ENCODE assay signal across 11 cellular contexts in genomic region chr20:31260326-31260932, GRCh38. TPM values are rescaled to one million over a fixed set of nuclear protein-coding genes. Genes with fewer than 3 reads are reported as not detected.
DNase-seq lines count a peak whose midpoint lies in the region; ATAC-seq and TF ChIP-seq lines count a peak whose summit lies in the region.
"Had no signal": no experiment of that assay in that cellular context is flagged by ENCODE, and none has a peak within 500 bp of the region (broad histone marks: within the 10 kb centered on the region; RNA-seq: fewer than 3 reads in every experiment).

No MANE protein-coding gene starts in this region.

- H3K27ac ChIP-seq in GM23338 (ENCODE audit: low read depth) (no peak overlapping the region), coronary artery (no peak overlapping the region)

- H3K27ac Mint-ChIP-seq in GM23338, result no peak overlapping the region
- H3K27ac Mint-ChIP-seq in activated CD4-positive, alpha-beta T cell treated with anti-CD3 and anti-CD28 coated beads, Interleukin-2, amount 10 ng/mL, durations not matched to agents 7 days and 5 days, result no peak overlapping the region
- H3K27ac Mint-ChIP-seq: brain had no signal

- H3K4me1 ChIP-seq in BE2C, result no peaks in the 10 kb centered on the region
- H3K4me1 ChIP-seq in GM23338 (ENCODE audit: insufficient read depth), result no peaks in the 10 kb centered on the region

- H3K27me3 ChIP-seq in BE2C (no peaks in the 10 kb centered on the region), GM23338 (ENCODE audit: insufficient read depth) (no peaks in the 10 kb centered on the region)

- no peaks in the 10 kb centered on the region for H3K4me1 Mint-ChIP-seq in GM23338
- no peaks in the 10 kb centered on the region for H3K4me1 Mint-ChIP-seq in activated CD4-positive, alpha-beta T cell treated with anti-CD3 and anti-CD28 coated beads, Interleukin-2, amount 10 ng/mL, durations not matched to agents 7 days and 5 days
- H3K4me1 Mint-ChIP-seq: brain had no signal

- H3K9me3 ChIP-seq in BE2C, result no peaks in the 10 kb centered on the region

- no peaks in the 10 kb centered on the region for H3K36me3 ChIP-seq in BE2C
- H3K36me3 ChIP-seq in GM23338 (ENCODE audit: insufficient read depth), result peaks cover 49% of the 10 kb centered on the region

- CTCF ChIA-PET in activated CD4-positive, alpha-beta T cell treated with anti-CD3 and anti-CD28 coated beads, Interleukin-2, amount 10 ng/mL, durations not matched to agents 7 days and 5 days (lab: Charles Lee), result interaction anchor here (1.0 kb wide), 1 partner anchor 9 kb away, joined by 3 read pairs; no protein-coding TSS in a partner anchor

- POLR2A ChIA-PET in activated CD4-positive, alpha-beta T cell treated with anti-CD3 and anti-CD28 coated beads, Interleukin-2, amount 10 ng/mL, durations not matched to agents 7 days and 5 days (lab: Charles Lee), result no interaction called here

- H3K27me3 Mint-ChIP-seq in GM23338 (ENCODE audit: insufficient read depth, low read depth, poor library complexity), result peaks cover 3% of the 10 kb centered on the region
- H3K27me3 Mint-ChIP-seq in activated CD4-positive, alpha-beta T cell treated with anti-CD3 and anti-CD28 coated beads, Interleukin-2, amount 10 ng/mL, durations not matched to agents 7 days and 5 days, result no peaks in the 10 kb centered on the region
- H3K27me3 Mint-ChIP-seq: brain had no signal

- H3K36me3 Mint-ChIP-seq in GM23338 (ENCODE audit: low read depth), result peaks cover 31% of the 10 kb centered on the region
- H3K36me3 Mint-ChIP-seq in activated CD4-positive, alpha-beta T cell treated with anti-CD3 and anti-CD28 coated beads, Interleukin-2, amount 10 ng/mL, durations not matched to agents 7 days and 5 days (ENCODE audit: low read depth), result no peaks in the 10 kb centered on the region
- H3K36me3 Mint-ChIP-seq: brain had no signal

- no peak for TF ChIP-seq POLR2A in GM18505 (IDR thresholded peaks at IDR 0.05; ENCODE audit: borderline replicate concordance, extremely low read depth, insufficient read depth, insufficient read length)

- peaks cover 97% of the 10 kb centered on the region for H3K9me3 Mint-ChIP-seq in GM23338
- H3K9me3 Mint-ChIP-seq in activated CD4-positive, alpha-beta T cell treated with anti-CD3 and anti-CD28 coated beads, Interleukin-2, amount 10 ng/mL, durations not matched to agents 7 days and 5 days, result peaks cover 8% of the 10 kb centered on the region

- no peak overlapping the region for H3K4me2 ChIP-seq in GM23338

- H2AFZ ChIP-seq in GM23338, result no peak overlapping the region

- H3K4me3 Mint-ChIP-seq in GM23338, result no peak overlapping the region
- H3K4me3 Mint-ChIP-seq in activated CD4-positive, alpha-beta T cell treated with anti-CD3 and anti-CD28 coated beads, Interleukin-2, amount 10 ng/mL, durations not matched to agents 7 days and 5 days, result no peak overlapping the region
- H3K4me3 Mint-ChIP-seq: brain had no signal

- no peaks in the 10 kb centered on the region for H4K20me1 ChIP-seq in GM23338 (replicated peaks; ENCODE audit: insufficient read depth)

- H3F3A ChIP-seq in GM23338 (replicated peaks; ENCODE audit: low read depth), result 0 out of 2 replicates have a peak, but pooled peaks cover 4% of the 10 kb centered on the region

- DNase-seq in BE2C, result no peak
- peak; percentile 64 for DNase-seq in GM23338 (ENCODE audit: low spot score)
- peak; percentile 28 for DNase-seq in NCI-H748 (lab: John Stamatoyannopoulos, UW; ENCODE audit: unreplicated experiment)
- no peak for DNase-seq in coronary artery (ENCODE audit: low spot score)
- no peak for DNase-seq in activated CD8-positive, alpha-beta memory T cell treated with anti-CD3 and anti-CD28 coated beads, Interleukin-2, amount 50 U/mL, for 48 hours
- no peak for DNase-seq in activated CD4-positive, alpha-beta T cell treated with anti-CD3 and anti-CD28 coated beads, Interleukin-2, amount 10 ng/mL, durations not matched to agents 7 days and 5 days

- ATAC-seq in GM23338 (no peak), GM21576 (IDR thresholded peaks at IDR 0.05; ENCODE audit: unreplicated experiment) (no peak), GM18505 (IDR thresholded peaks at IDR 0.05; ENCODE audit: unreplicated experiment) (no peak)

- TF ChIP-seq CTCF in BE2C (IDR thresholded peaks at IDR 0.05; ENCODE audit: low read depth, low read length) (peak; percentile 76), GM23338 (conservative IDR thresholded peaks at IDR 0.05; ENCODE audit: low read depth in 2 of 2) (peak; percentile 58 to 69), coronary artery (IDR thresholded peaks at IDR 0.05) (peak; percentile 11)

- H3K9me2 ChIP-seq in GM23338 (ENCODE audit: insufficient read depth), result no peaks in the 10 kb centered on the region

- no peaks in the 10 kb centered on the region for H3K79me2 ChIP-seq in GM23338 (replicated peaks; ENCODE audit: insufficient read depth)

- H3K4me3 ChIP-seq in BE2C (ENCODE audit: low read depth, low read length) (no peak overlapping the region), GM23338 (no peak overlapping the region), coronary artery (no peak overlapping the region)

TF ChIP-seq in GM23338, 12 proteins besides CTCF, POLR2A, EP300 and RAD21:
- TF ChIP-seq ZNF331 (CRISPR knock-in tag; IDR thresholded peaks at IDR 0.05; ENCODE audit: low read depth) (no peak), CREB1 (CRISPR knock-in tag; IDR thresholded peaks at IDR 0.05; ENCODE audit: low read depth) (no peak)

RNA-seq across cellular contexts. Expression of gene DEFB115, which starts 3.0 kb away (rescaled TPM):
- polyA plus RNA-seq in BE2C (2012; ENCODE audit: insufficient read depth, insufficient read length, low read depth), result not detected
- total RNA-seq in GM23338 (2014; rRNA removed; shearing (Covaris generic)), result not detected in 2 replicates
- 1.1 and 1.6 TPM in 2 replicates for polyA plus RNA-seq in GM23338 (2016; fragmentation: Nextera tagmentation; extraction: Ambion mirVana)
- total RNA-seq in activated CD4-positive, alpha-beta T cell treated with anti-CD3 and anti-CD28 coated beads, Interleukin-2, amount 10 ng/mL, durations not matched to agents 7 days and 5 days, result not detected
- total RNA-seq: subcutaneous adipose tissue had no signal
- polyA plus RNA-seq: neural cell had no signal

RNA-seq across cellular contexts. Expression of gene DEFB116, which starts 48.0 kb away (rescaled TPM):
- not detected for polyA plus RNA-seq in BE2C (2012; ENCODE audit: insufficient read depth, insufficient read length, low read depth)
- not detected in 2 replicates for total RNA-seq in GM23338 (2014; rRNA removed; shearing (Covaris generic))
- polyA plus RNA-seq in GM23338 (2016; fragmentation: Nextera tagmentation; extraction: Ambion mirVana), result not detected in 2 replicates
- not detected for total RNA-seq in activated CD4-positive, alpha-beta T cell treated with anti-CD3 and anti-CD28 coated beads, Interleukin-2, amount 10 ng/mL, durations not matched to agents 7 days and 5 days
- total RNA-seq: subcutaneous adipose tissue had no signal
- polyA plus RNA-seq: neural cell had no signal

Comparison
In these comparisons a context has a peak if more than half of its experiments do, and no peak if none do; other contexts are left out.
1. DNase-seq: peak in GM23338 (single experiment) and NCI-H748 (single experiment); none in BE2C (single experiment), coronary artery (single experiment), activated CD8-positive, alpha-beta memory T cell treated with anti-CD3 and anti-CD28 coated beads, Interleukin-2, amount 50 U/mL, for 48 hours (single experiment) and activated CD4-positive, alpha-beta T cell treated with anti-CD3 and anti-CD28 coated beads, Interleukin-2, amount 10 ng/mL, durations not matched to agents 7 days and 5 days (single experiment).
2. CTCF ChIP-seq: peak in every context shown above with its lines; median percentile 76 in BE2C; 64 in GM23338; 11 in coronary artery.